ENCODE assay signal across 1 cellular context in the genomic region with DNA sequence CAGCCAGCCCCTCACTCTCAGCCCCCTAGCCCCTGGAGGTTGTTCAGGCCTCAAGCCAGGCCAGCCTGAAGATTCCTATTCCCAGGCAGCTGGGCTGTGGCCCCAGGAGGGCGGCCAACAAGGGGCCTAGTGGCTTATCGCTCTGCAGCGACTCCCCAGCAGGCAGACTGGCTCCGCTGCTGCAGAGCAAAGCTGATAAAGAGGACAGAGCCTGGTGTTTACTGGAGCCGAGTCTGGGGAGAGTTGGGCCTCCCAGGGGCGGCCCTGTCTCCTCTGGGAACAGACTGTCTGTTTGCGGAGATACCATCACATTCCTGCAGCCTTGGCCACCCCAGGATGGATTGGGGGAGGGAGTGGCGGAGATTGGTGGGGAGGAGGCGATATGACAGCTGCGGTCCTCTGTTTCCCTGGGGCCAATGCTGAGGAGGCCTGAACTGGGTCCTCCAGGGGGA.
TF ChIP-seq lines count a peak whose summit lies in the region.

No MANE protein-coding gene starts in this region.

TF ChIP-seq in WTC11, 78 proteins besides CTCF, POLR2A, EP300 and RAD21 (continued from another document):
- TF ChIP-seq, protein P1, sequence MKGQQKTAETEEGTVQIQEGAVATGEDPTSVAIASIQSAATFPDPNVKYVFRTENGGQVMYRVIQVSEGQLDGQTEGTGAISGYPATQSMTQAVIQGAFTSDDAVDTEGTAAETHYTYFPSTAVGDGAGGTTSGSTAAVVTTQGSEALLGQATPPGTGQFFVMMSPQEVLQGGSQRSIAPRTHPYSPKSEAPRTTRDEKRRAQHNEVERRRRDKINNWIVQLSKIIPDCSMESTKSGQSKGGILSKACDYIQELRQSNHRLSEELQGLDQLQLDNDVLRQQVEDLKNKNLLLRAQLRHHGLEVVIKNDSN (CRISPR knock-in tag; IDR thresholded peaks at IDR 0.05) = no peak
TF ChIP-seq in WTC11: peak in this region for 1.
